Comparison of ENCODE assay signal across 19 cellular contexts in genomic region chr10:71191459-71192113, GRCh38. TPM values are rescaled to one million over a fixed set of nuclear protein-coding genes. Genes with fewer than 3 reads are reported as not detected.
DNase-seq lines count a peak whose midpoint lies in the region; ATAC-seq, FAIRE-seq and TF ChIP-seq lines count a peak whose summit lies in the region.
"Had no signal": no experiment of that assay in that cellular context is flagged by ENCODE, and none has a peak within 500 bp of the region (broad histone marks: within the 10 kb centered on the region; RNA-seq: fewer than 3 reads in every experiment).

No MANE protein-coding gene starts in this region.

- 2% methylated on average over 16 of the region's 16 CpGs for WGBS in K562 (ENCODE audit: insufficient coverage, low coverage, missing lambda C conversion rate)
- no CpG with 5 or more reads among the region's 16 CpGs for WGBS in mesendoderm (ENCODE audit: extremely low coverage, insufficient coverage, low lambda C conversion rate)

- H2BK5ac ChIP-seq in mesendoderm (ENCODE audit: low read length), result no peak overlapping the region

- DNase-seq in BE2C (peak; percentile 86), HCT116 (ENCODE audit: low read depth, low spot score) (no peak), K562 (ENCODE audit: extremely low read depth in 1 of 4, low spot score in 3 of 4) (no peak), mesendoderm (peak; percentile 77), NCI-H128 (lab: John Stamatoyannopoulos, UW; ENCODE audit: unreplicated experiment) (no peak)
- DNase-seq in activated CD4-positive, alpha-beta T cell treated with anti-CD3 and anti-CD28 coated beads for 1 hour, result no peak
- DNase-seq: AML-193; CD4-positive, CD25-positive, alpha-beta regulatory T cell; KBM-7; NCI-H1048; NCI-H2107; NCI-H446 treated with DMSO at 0.1 percent for 48 hours; NCI-H748 treated with DMSO at 0.1 percent for 48 hours; Right ventricle myocardium superior had no signal

- no peak for TF ChIP-seq RAD21 in HCT116 (IDR thresholded peaks at IDR 0.05; ENCODE audit: low read depth)
- TF ChIP-seq RAD21 in K562 (CRISPR knock-in tag; conservative IDR thresholded peaks at IDR 0.05 in 1 of 2, IDR thresholded peaks at IDR 0.05 in 1 of 2), result no peak

- no peaks in the 10 kb centered on the region for H3K79me1 ChIP-seq in mesendoderm (ENCODE audit: low read length)

- no peak overlapping the region for H3K9ac ChIP-seq in HCT116 (ENCODE audit: low read length)
- no peak overlapping the region for H3K9ac ChIP-seq in K562 (ENCODE audit: insufficient read depth in 1 of 2, low read depth in 2 of 2, low read length in 2 of 2)
- H3K9ac ChIP-seq in mesendoderm (ENCODE audit: low read length), result no peak overlapping the region

- RAD21 ChIA-PET in HCT116 (lab: Charles Lee; ENCODE audit: low non-redundant PET in 1 of 2, low total read pairs in 2 of 2, uncharacterized antibody in 2 of 2, unreplicated experiment in 2 of 2), result no interaction called here

- no peak overlapping the region for H4K8ac ChIP-seq in mesendoderm (ENCODE audit: low read depth, low read length)

- H3K4me2 ChIP-seq in HCT116 (ENCODE audit: low read length) (no peak overlapping the region), K562 (ENCODE audit: insufficient read depth, low read length) (no peak overlapping the region), mesendoderm (ENCODE audit: low read length) (no peak overlapping the region)

- POLR2A ChIA-PET in HCT116 (lab: Charles Lee), result no interaction called here
- POLR2A ChIA-PET in K562 (lab: Yijun Ruan, JAX), result interaction anchor here (1.0 to 1.1 kb wide), 2 partner anchors 11 to 17 kb away, joined by 3 read pairs; no protein-coding TSS in a partner anchor

- H3K9me3 ChIP-seq in BE2C, result no peaks in the 10 kb centered on the region
- no peaks in the 10 kb centered on the region for H3K9me3 ChIP-seq in HCT116 (ENCODE audit: control insufficient read depth in 1 of 2, insufficient read depth in 1 of 2, low read depth in 1 of 2, low read length in 2 of 2)
- H3K9me3 ChIP-seq in K562 (replicated peaks; ENCODE audit: control insufficient read depth, insufficient read depth, low read depth, low read length), result no peaks in the 10 kb centered on the region

- no peak overlapping the region for H2BK15ac ChIP-seq in mesendoderm (replicated peaks; ENCODE audit: low read depth)

- no peak overlapping the region for H3K18ac ChIP-seq in mesendoderm (ENCODE audit: low read length)

- H3K4ac ChIP-seq in mesendoderm (ENCODE audit: low read depth, low read length), result no peak overlapping the region

- H3K27ac ChIP-seq in HCT116 (ENCODE audit: low read depth, low read length) (no peak overlapping the region), K562 (ENCODE audit: extremely low read depth, low read depth, low read length) (no peak overlapping the region), mesendoderm (ENCODE audit: low read depth, low read length) (no peak overlapping the region)

- H3K27me3 ChIP-seq in BE2C (no peaks in the 10 kb centered on the region), HCT116 (ENCODE audit: insufficient read depth, low read length) (no peaks in the 10 kb centered on the region), K562 (ENCODE audit: control insufficient read depth in 2 of 2, insufficient read depth in 2 of 2, low read length in 2 of 2) (peaks cover 19 to 62% of the 10 kb centered on the region in 2 experiments; a peak in 4 of 5 replicates), mesendoderm (ENCODE audit: insufficient read depth, low read length, poor library complexity) (no peaks in the 10 kb centered on the region)

- TF ChIP-seq CTCF in BE2C (IDR thresholded peaks at IDR 0.05; ENCODE audit: low read depth, low read length) (no peak), HCT116 (IDR thresholded peaks at IDR 0.05 in 2 of 3, conservative IDR thresholded peaks at IDR 0.05 in 1 of 3; ENCODE audit: borderline replicate concordance in 1 of 3, insufficient read depth in 1 of 3, low read depth in 2 of 3, low read length in 2 of 3) (no peak), K562 (IDR thresholded peaks at IDR 0.05 in 2 of 3, conservative IDR thresholded peaks at IDR 0.05 in 1 of 3; ENCODE audit: insufficient read depth in 2 of 3, low read depth in 1 of 3, low read length in 3 of 3) (no peak)

- H4K5ac ChIP-seq in mesendoderm (ENCODE audit: low read length), result no peak overlapping the region

- no peak for FAIRE-seq in K562 (lab: Jason Lieb, UNC)
- FAIRE-seq: G401.6, GM12891, GM19239 had no signal

- H3K4me3 ChIP-seq in BE2C (ENCODE audit: low read depth, low read length) (peak overlapping the region; percentile 22), HCT116 (replicated peaks in 1 of 2; ENCODE audit: low read depth in 1 of 2, low read length in 2 of 2) (no peak overlapping the region), K562 (no peak overlapping the region), mesendoderm (ENCODE audit: low read length) (no peak overlapping the region)

- H2AFZ ChIP-seq in HCT116 (ENCODE audit: low read depth, low read length, poor library complexity, severe bottlenecking) (no peak overlapping the region), K562 (ENCODE audit: low read depth, low read length) (no peak overlapping the region)

- H3K36me3 ChIP-seq in BE2C, result no peaks in the 10 kb centered on the region
- no peaks in the 10 kb centered on the region for H3K36me3 ChIP-seq in HCT116 (ENCODE audit: control insufficient read depth in 1 of 2, insufficient read depth in 2 of 2, low read length in 2 of 2)
- H3K36me3 ChIP-seq in K562 (ENCODE audit: control insufficient read depth, insufficient read depth, low read length), result no peaks in the 10 kb centered on the region
- H3K36me3 ChIP-seq in mesendoderm (ENCODE audit: control insufficient read depth, insufficient read depth, low read length), result no peaks in the 10 kb centered on the region

- BruUV-seq in HCT116 (replicated peaks; lab: Mats Ljungman, UMichigan) (no TSS peak), K562 (replicated peaks; lab: Mats Ljungman, UMichigan) (no TSS peak)

- no peaks in the 10 kb centered on the region for H3K9me2 ChIP-seq in HCT116 (ENCODE audit: insufficient read depth)

- no peaks in the 10 kb centered on the region for H3K9me1 ChIP-seq in K562 (ENCODE audit: control insufficient read depth, insufficient read depth, low read length)

- no peak overlapping the region for H2BK120ac ChIP-seq in mesendoderm (ENCODE audit: low read depth, low read length)

- intact Hi-C loops in HCT116 (cut with micrococcal nuclease) (no loop called here), K562 (cut with micrococcal nuclease) (no loop called here)

- no peak overlapping the region for H3K56ac ChIP-seq in mesendoderm (ENCODE audit: low read length)

- H3K79me2 ChIP-seq in HCT116 (ENCODE audit: insufficient read depth, low read length), result no peaks in the 10 kb centered on the region
- no peaks in the 10 kb centered on the region for H3K79me2 ChIP-seq in K562 (ENCODE audit: control insufficient read depth, insufficient read depth, low read length)
- no peaks in the 10 kb centered on the region for H3K79me2 ChIP-seq in mesendoderm (ENCODE audit: control insufficient read depth, insufficient read depth, low read length)

- CTCF ChIA-PET in HCT116 (lab: Charles Lee), result no interaction called here
- CTCF ChIA-PET in K562 (lab: Yijun Ruan, JAX; ENCODE audit: low intra/inter-chr PET ratio), result no interaction called here

- no peak for TF ChIP-seq POLR2A in HCT116 (IDR thresholded peaks at IDR 0.05; ENCODE audit: borderline replicate concordance, extremely low read depth, insufficient read depth, insufficient read length)
- TF ChIP-seq POLR2A in K562 (conservative IDR thresholded peaks at IDR 0.05), result no peak

- H2AK5ac ChIP-seq in mesendoderm (ENCODE audit: low read length), result no peak overlapping the region

- ATAC-seq in HCT116 (peak; percentile 22; the same call in 1 of the 2 replicates), K562 (peak; percentile 46; the same call in 2 of the 3 replicates), HG03159 (IDR thresholded peaks at IDR 0.05; ENCODE audit: unreplicated experiment) (no peak)
- ATAC-seq: Panc1 had no signal

- H3K4me1 ChIP-seq in BE2C (peaks cover 13% of the 10 kb centered on the region), HCT116 (ENCODE audit: control insufficient read depth in 1 of 2, insufficient read depth in 2 of 2, low read length in 2 of 2) (no peaks in the 10 kb centered on the region), K562 (replicated peaks in 1 of 2; ENCODE audit: control insufficient read depth in 2 of 2, insufficient read depth in 2 of 2, low read length in 2 of 2) (no peaks in the 10 kb centered on the region), mesendoderm (ENCODE audit: control insufficient read depth, low read depth, low read length) (no peaks in the 10 kb centered on the region)

- H3K23ac ChIP-seq in mesendoderm (ENCODE audit: low read length), result no peak overlapping the region

- TF ChIP-seq EP300 in K562 (IDR thresholded peaks at IDR 0.05; ENCODE audit: low read length), result no peak

- H4K20me1 ChIP-seq in HCT116 (ENCODE audit: insufficient read depth) (no peaks in the 10 kb centered on the region), K562 (replicated peaks; ENCODE audit: control insufficient read depth, insufficient read depth, low read length) (no peaks in the 10 kb centered on the region; the same call in 1 of the 2 replicates)

- in situ Hi-C loops in K562 (cut with MboI), result no loop called here

RNA-seq across cellular contexts. Expression of gene UNC5B, which starts 20.8 kb away (rescaled TPM):
- 181 TPM for polyA plus RNA-seq in BE2C (2012; ENCODE audit: insufficient read depth, insufficient read length, low read depth)
- total RNA-seq in HCT116 (2021; ENCODE audit: unreplicated experiment) (22.0 TPM), K562 (2014; rRNA removed) (5.0 and 6.5 TPM in 2 replicates), K562 (2014; rRNA removed; fragmentation: Illumina TruSeq; extraction: Trizol) (1.7 and 2.1 TPM in 2 replicates), K562 (2015; rRNA removed; fragmentation: Illumina TruSeq; extraction: Trizol) (2.0 and 2.5 TPM in 2 replicates), K562 (2021) (7.6 and 8.4 TPM in 2 replicates)
- polyA plus RNA-seq in HCT116 (2012), result 29.6 and 41.5 TPM in 2 replicates
- 1.5 and 4.5 TPM in 2 replicates for total RNA-seq in K562 (2011; cell fraction: chromatin; rRNA removed; ENCODE audit: low replicate concordance)
- total RNA-seq in K562 (2011; cell fraction: nucleolus; rRNA removed), result 3.7 and 5.2 TPM in 2 replicates
- 3.3 and 3.7 TPM in 2 replicates for total RNA-seq in K562 (2011; cell fraction: nucleoplasm; rRNA removed)
- polyA plus RNA-seq in K562 (2011; rRNA removed) (1.1 and 1.9 TPM in 2 replicates), K562 (2014; fragmentation: Illumina TruSeq; extraction: Trizol) (5.4 and 7.2 TPM in 2 replicates), K562 (2014; fragmentation: Nextera tagmentation; extraction: Ambion mirVana) (under 1 TPM; 0.10 to 0.11 TPM), K562 (2014; rRNA removed) (5.7 TPM in 2 replicates)
- polyA plus RNA-seq in K562 (2011; cell fraction: cytosol; rRNA removed), result 1.7 and 2.5 TPM in 2 replicates
- 4.6 and 5.8 TPM in 2 replicates for polyA plus RNA-seq in K562 (2011; cell fraction: nucleus; rRNA removed)
- 7.0 and 71.7 TPM in 2 replicates for polyA plus RNA-seq in K562 (2012)
- polyA minus RNA-seq in K562 (2011; rRNA and poly(A)+ RNA removed), result 0.57 and 0.95 TPM in 2 replicates
- polyA minus RNA-seq in K562 (2011; cell fraction: cytosol; rRNA and poly(A)+ RNA removed), result 1.2 and 1.5 TPM in 2 replicates
- 1.1 and 1.3 TPM in 2 replicates for polyA minus RNA-seq in K562 (2011; cell fraction: nucleus; rRNA and poly(A)+ RNA removed)
- polyA plus RNA-seq in mesendoderm (2013, experiment 1 of 2), result 8.2 TPM
- 8.1 TPM for polyA plus RNA-seq in mesendoderm (2013, experiment 2 of 2)
- polyA plus RNA-seq: CD4-positive, CD25-positive, alpha-beta regulatory T cell had no signal

Comparison
In these comparisons a context has a peak if more than half of its experiments do, and no peak if none do; other contexts are left out.
1. DNase-seq: peak in BE2C (single experiment) and mesendoderm (single experiment); none in HCT116 (single experiment), K562 (0 of 4), NCI-H128 (single experiment) and activated CD4-positive, alpha-beta T cell treated with anti-CD3 and anti-CD28 coated beads for 1 hour (single experiment).